20 cellular contexts compared by ENCODE assay signal in the genomic region with DNA sequence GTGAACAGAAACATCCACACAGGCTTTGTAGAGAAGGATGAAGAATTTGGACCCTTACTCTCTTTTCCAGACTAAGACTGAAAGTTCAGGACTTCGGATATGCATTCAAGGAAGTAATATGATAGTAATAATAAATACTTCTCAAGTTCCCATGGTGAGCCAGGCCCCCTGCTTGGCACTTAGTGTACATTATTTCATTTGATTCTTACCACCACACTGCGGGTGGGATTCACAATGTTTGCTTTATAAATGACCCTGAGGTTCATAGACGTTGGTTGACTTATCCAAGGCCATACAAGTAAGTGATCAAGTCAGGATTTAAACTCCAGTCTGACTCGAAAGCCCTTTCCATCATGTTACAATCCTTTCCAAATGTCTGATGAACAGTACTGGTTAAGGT. TPM values are rescaled to one million over a fixed set of nuclear protein-coding genes. Genes with fewer than 3 reads are reported as not detected.
"Had no signal": no experiment of that assay in that cellular context is flagged by ENCODE, and none has a peak within 500 bp of the region (broad histone marks: within the 10 kb centered on the region; RNA-seq: fewer than 3 reads in every experiment).

No MANE protein-coding gene starts in this region.

- H3K9me3 ChIP-seq: colonic mucosa, lower lobe of right lung, suprapubic skin, transverse colon had no signal

- ATAC-seq: stimulated activated naive CD8-positive, alpha-beta T cell treated with anti-CD3 and anti-CD28 coated beads, Interleukin-15, amount 100 ng/mL, for 72 hours had no signal

- H3K4me1 ChIP-seq: colonic mucosa had no signal

- H3K27me3 ChIP-seq: colonic mucosa, suprapubic skin, transverse colon had no signal

- H3K9me3 Mint-ChIP-seq: activated T-helper 1 cell treated with anti-CD3 and anti-CD28 coated beads, Interleukin-12 subunit alpha, Interleukin-12 subunit beta, Interleukin-2, Interleukin-4 antibody, amounts not matched to agents 30 ng/mL and 10 ng/mL and 1 ng/mL, durations not matched to agents 14 hours and 24 hours and 36 hours; endodermal cell had no signal

- H3K36me3 ChIP-seq: colonic mucosa, lower lobe of right lung, suprapubic skin, transverse colon had no signal

- H3K4me3 Mint-ChIP-seq: activated naive CD8-positive, alpha-beta T cell; activated T-helper 1 cell treated with anti-CD3 and anti-CD28 coated beads, Interleukin-12 subunit alpha, Interleukin-12 subunit beta, Interleukin-2, Interleukin-4 antibody, amounts not matched to agents 30 ng/mL and 10 ng/mL and 1 ng/mL, durations not matched to agents 14 hours and 24 hours and 36 hours; endodermal cell; mesothelial cell of epicardium; nephron progenitor cell; stimulated activated naive CD8-positive, alpha-beta T cell treated with anti-CD3 and anti-CD28 coated beads, Interleukin-15, amount 100 ng/mL, for 72 hours had no signal

- H3K4me3 ChIP-seq: colonic mucosa, lower lobe of right lung, skin epidermis, suprapubic skin, transverse colon had no signal

- H3K36me3 Mint-ChIP-seq: mesothelial cell of epicardium had no signal

- H3K27ac ChIP-seq: colonic mucosa, lower lobe of right lung, skin epidermis, suprapubic skin, transverse colon had no signal

- H3K27ac Mint-ChIP-seq: activated naive CD8-positive, alpha-beta T cell; activated T-helper 1 cell treated with anti-CD3 and anti-CD28 coated beads, Interleukin-12 subunit alpha, Interleukin-12 subunit beta, Interleukin-2, Interleukin-4 antibody, amounts not matched to agents 30 ng/mL and 10 ng/mL and 1 ng/mL, durations not matched to agents 14 hours and 24 hours and 36 hours; endodermal cell; nephron progenitor cell; stimulated activated naive CD8-positive, alpha-beta T cell treated with anti-CD3 and anti-CD28 coated beads, Interleukin-15, amount 100 ng/mL, for 72 hours had no signal

- DNase-seq: activated CD4-positive, alpha-beta T cell treated with anti-CD3 and anti-CD28 coated beads, Interleukin-2, amount 50 U/mL, for 4 hours; activated gamma-delta T cell treated with Interleukin-2 at 50 U/mL for 16 hours; activated T-cell treated with anti-CD3 and anti-CD28 coated beads for 4 hours; caudate nucleus; colonic mucosa; endodermal cell; lower lobe of right lung; nephron progenitor cell; occipital lobe; stimulated activated CD4-positive, alpha-beta T cell treated with anti-CD3 and anti-CD28 coated beads, Interleukin-15, amount 100 ng/mL, for 24 hours; stimulated activated CD4-positive, alpha-beta T cell treated with anti-CD3 and anti-CD28 coated beads, Interleukin-2, amount 100 ng/mL, for 48 hours; stimulated activated naive CD8-positive, alpha-beta T cell treated with anti-CD3 and anti-CD28 coated beads, Interleukin-15, amount 100 ng/mL, for 72 hours; transverse colon had no signal

- H3K4me1 Mint-ChIP-seq: stimulated activated naive CD8-positive, alpha-beta T cell treated with anti-CD3 and anti-CD28 coated beads, Interleukin-15, amount 100 ng/mL, for 72 hours had no signal

RNA-seq across cellular contexts. Expression of a gene that starts 54.3 kb away (rescaled TPM):
- total RNA-seq: activated T-helper 1 cell treated with anti-CD3 and anti-CD28 coated beads, Interleukin-12 subunit alpha, Interleukin-12 subunit beta, Interleukin-2, Interleukin-4 antibody, amounts not matched to agents 30 ng/mL and 10 ng/mL and 1 ng/mL, durations not matched to agents 14 hours and 24 hours and 36 hours; posterior vena cava; T-helper 2 cell treated with Interferon-gamma antibody and Interleukin-4, amounts not matched to agents 100 ng/mL and 5 ng/mL, for 36 hours had no signal
